Comparison of ENCODE assay signal across 6 cellular contexts in the genomic region with DNA sequence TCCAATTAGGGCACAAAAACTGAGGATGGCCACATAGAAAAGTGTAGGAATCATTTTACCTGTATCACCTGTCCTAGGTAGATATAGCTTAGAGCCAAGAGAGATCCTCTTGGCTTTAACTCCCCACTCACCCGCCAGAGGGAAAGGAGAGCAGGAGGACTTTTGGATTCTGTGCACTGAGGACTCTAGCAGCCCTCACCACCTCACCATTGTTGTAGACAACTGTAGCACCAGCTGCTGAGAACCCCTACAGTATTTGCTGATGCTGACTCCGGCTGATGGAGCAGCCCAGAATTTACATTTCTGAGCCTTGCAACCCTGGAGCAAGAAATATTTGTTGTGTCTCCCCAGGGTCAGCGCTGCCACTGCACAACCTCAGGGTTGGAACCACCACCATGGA.
"Had no signal": no experiment of that assay in that cellular context is flagged by ENCODE, and none has a peak within 500 bp of the region (broad histone marks: within the 10 kb centered on the region; RNA-seq: fewer than 3 reads in every experiment).

No MANE protein-coding gene starts in this region.

- H3K9ac ChIP-seq: GM23248 had no signal

- DNase-seq: GM23248, H7, HCEC 1CT, IMR-90, KG1 had no signal

- H2AFZ ChIP-seq: GM23248 had no signal

- H3K27ac ChIP-seq: GM23248 had no signal

- H3K4me3 ChIP-seq: GM23248, K562 had no signal

- ATAC-seq: K562 had no signal
